ENCODE assay signal across 1 cellular context in the genomic region with DNA sequence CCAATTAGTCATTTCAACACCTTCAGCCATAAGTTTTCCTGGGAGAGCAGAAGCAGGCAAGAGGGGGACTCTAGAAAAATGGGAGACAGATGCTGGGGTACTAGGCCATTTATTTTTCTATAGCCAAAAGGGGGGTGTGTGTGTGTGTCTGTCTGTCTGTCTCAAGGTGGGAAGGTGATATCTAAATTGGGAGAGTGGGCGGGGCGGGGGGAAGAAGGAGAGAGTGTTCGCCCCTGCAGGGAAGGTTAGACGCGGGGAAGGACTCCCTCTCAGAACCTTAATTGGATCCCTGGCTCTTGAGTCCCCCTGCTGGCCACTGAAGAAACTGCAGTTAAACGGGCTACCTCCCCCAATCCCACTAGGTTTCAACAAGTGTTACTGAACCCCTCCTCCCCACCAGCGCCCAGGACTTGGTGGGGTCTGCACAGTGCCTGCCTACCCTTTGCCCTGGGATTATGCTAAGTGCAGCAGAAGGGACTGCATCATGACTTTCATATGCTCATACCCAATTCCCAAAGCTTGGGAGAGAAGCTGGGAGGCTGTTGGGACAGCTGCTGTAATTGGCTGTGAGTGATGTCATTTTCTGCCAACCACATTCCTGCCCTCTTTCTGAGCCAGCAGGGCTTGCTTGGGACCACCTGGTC.
TF ChIP-seq lines count a peak whose summit lies in the region.

No MANE protein-coding gene starts in this region.

TF ChIP-seq in HepG2, 621 proteins besides CTCF, POLR2A, EP300 and RAD21 (continued from another document and continues in another):
- 0 out of 2 replicates have a peak, but pooled peaks have one; percentile 65 for TF ChIP-seq HBP1 (CRISPR knock-in tag; IDR thresholded peaks at IDR 0.05; ENCODE audit: low read depth)
- peak; percentile 46 for TF ChIP-seq TEAD3 (CRISPR knock-in tag; optimal IDR thresholded peaks at IDR 0.05; ENCODE audit: borderline replicate concordance)
- TF ChIP-seq ZNF800 (CRISPR knock-in tag; IDR thresholded peaks at IDR 0.05), result no peak
- TF ChIP-seq JUNB (CRISPR knock-in tag; IDR thresholded peaks at IDR 0.05; ENCODE audit: borderline replicate concordance), result no peak
- TF ChIP-seq AGO2 (optimal IDR thresholded peaks at IDR 0.05; ENCODE audit: low read depth, low read length), result peak; percentile 22
- TF ChIP-seq ZNF782 (CRISPR knock-in tag; IDR thresholded peaks at IDR 0.05; ENCODE audit: borderline replicate concordance), result peak; percentile 74; the same call in 1 of the 2 replicates
- no peak for TF ChIP-seq ZNF770 (CRISPR knock-in tag; IDR thresholded peaks at IDR 0.05)
- peak; percentile 43; the same call in 1 of the 2 replicates for TF ChIP-seq ELF3 (CRISPR knock-in tag; IDR thresholded peaks at IDR 0.05)
- no peak for TF ChIP-seq ONECUT2 (CRISPR knock-in tag; IDR thresholded peaks at IDR 0.05)
- TF ChIP-seq FOXA1 (IDR thresholded peaks at IDR 0.05), result no peak
- TF ChIP-seq FOXA1 (CRISPR knock-in tag; IDR thresholded peaks at IDR 0.05), result 0 out of 2 replicates have a peak, but pooled peaks have one; percentile 5
- 0 out of 2 replicates have a peak, but pooled peaks have one; percentile 32 for TF ChIP-seq NR2F2 (IDR thresholded peaks at IDR 0.05; ENCODE audit: borderline replicate concordance, low read depth)
- no peak for TF ChIP-seq HNRNPUL1 (IDR thresholded peaks at IDR 0.05; ENCODE audit: low read depth, low read length)
- TF ChIP-seq ZNF20 (CRISPR knock-in tag; IDR thresholded peaks at IDR 0.05), result no peak
- no peak for TF ChIP-seq ZNF564 (CRISPR knock-in tag; IDR thresholded peaks at IDR 0.05)
- TF ChIP-seq RERE (CRISPR knock-in tag; IDR thresholded peaks at IDR 0.05; ENCODE audit: low read depth), result no peak
- TF ChIP-seq, protein P1, sequence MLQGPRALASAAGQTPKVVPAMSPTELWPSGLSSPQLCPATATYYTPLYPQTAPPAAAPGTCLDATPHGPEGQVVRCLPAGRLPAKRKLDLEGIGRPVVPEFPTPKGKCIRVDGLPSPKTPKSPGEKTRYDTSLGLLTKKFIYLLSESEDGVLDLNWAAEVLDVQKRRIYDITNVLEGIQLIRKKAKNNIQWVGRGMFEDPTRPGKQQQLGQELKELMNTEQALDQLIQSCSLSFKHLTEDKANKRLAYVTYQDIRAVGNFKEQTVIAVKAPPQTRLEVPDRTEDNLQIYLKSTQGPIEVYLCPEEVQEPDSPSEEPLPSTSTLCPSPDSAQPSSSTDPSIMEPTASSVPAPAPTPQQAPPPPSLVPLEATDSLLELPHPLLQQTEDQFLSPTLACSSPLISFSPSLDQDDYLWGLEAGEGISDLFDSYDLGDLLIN (CRISPR knock-in tag; IDR thresholded peaks at IDR 0.05; ENCODE audit: borderline replicate concordance), result no peak
- no peak for TF ChIP-seq MTF1 (CRISPR knock-in tag; IDR thresholded peaks at IDR 0.05)
- TF ChIP-seq ZNF17 (CRISPR knock-in tag; IDR thresholded peaks at IDR 0.05), result no peak
- TF ChIP-seq, protein P2, sequence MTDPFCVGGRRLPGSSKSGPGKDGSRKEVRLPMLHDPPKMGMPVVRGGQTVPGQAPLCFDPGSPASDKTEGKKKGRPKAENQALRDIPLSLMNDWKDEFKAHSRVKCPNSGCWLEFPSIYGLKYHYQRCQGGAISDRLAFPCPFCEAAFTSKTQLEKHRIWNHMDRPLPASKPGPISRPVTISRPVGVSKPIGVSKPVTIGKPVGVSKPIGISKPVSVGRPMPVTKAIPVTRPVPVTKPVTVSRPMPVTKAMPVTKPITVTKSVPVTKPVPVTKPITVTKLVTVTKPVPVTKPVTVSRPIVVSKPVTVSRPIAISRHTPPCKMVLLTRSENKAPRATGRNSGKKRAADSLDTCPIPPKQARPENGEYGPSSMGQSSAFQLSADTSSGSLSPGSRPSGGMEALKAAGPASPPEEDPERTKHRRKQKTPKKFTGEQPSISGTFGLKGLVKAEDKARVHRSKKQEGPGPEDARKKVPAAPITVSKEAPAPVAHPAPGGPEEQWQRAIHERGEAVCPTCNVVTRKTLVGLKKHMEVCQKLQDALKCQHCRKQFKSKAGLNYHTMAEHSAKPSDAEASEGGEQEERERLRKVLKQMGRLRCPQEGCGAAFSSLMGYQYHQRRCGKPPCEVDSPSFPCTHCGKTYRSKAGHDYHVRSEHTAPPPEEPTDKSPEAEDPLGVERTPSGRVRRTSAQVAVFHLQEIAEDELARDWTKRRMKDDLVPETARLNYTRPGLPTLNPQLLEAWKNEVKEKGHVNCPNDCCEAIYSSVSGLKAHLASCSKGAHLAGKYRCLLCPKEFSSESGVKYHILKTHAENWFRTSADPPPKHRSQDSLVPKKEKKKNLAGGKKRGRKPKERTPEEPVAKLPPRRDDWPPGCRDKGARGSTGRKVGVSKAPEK (CRISPR knock-in tag; IDR thresholded peaks at IDR 0.05; ENCODE audit: borderline replicate concordance), result no peak
- peak; percentile 17; the same call in 1 of the 2 replicates for TF ChIP-seq ZNF350 (CRISPR knock-in tag; IDR thresholded peaks at IDR 0.05; ENCODE audit: borderline replicate concordance, low read depth)
- TF ChIP-seq TRIM24 (CRISPR knock-in tag; IDR thresholded peaks at IDR 0.05), result no peak
- no peak for TF ChIP-seq FOXJ3 (CRISPR knock-in tag; IDR thresholded peaks at IDR 0.05; ENCODE audit: borderline replicate concordance)
- TF ChIP-seq, protein P3, sequence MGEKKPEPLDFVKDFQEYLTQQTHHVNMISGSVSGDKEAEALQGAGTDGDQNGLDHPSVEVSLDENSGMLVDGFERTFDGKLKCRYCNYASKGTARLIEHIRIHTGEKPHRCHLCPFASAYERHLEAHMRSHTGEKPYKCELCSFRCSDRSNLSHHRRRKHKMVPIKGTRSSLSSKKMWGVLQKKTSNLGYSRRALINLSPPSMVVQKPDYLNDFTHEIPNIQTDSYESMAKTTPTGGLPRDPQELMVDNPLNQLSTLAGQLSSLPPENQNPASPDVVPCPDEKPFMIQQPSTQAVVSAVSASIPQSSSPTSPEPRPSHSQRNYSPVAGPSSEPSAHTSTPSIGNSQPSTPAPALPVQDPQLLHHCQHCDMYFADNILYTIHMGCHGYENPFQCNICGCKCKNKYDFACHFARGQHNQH (CRISPR knock-in tag; IDR thresholded peaks at IDR 0.05), result no peak
- TF ChIP-seq KAT2B (IDR thresholded peaks at IDR 0.05; ENCODE audit: borderline replicate concordance, low read depth, low read length), result no peak
- no peak for TF ChIP-seq JUND (CRISPR knock-in tag; IDR thresholded peaks at IDR 0.05)
- TF ChIP-seq AHDC1 (CRISPR knock-in tag; IDR thresholded peaks at IDR 0.05; ENCODE audit: borderline replicate concordance), result no peak
- TF ChIP-seq ZNF260 (CRISPR knock-in tag; IDR thresholded peaks at IDR 0.05; ENCODE audit: borderline replicate concordance, low read depth), result no peak
- 0 out of 2 replicates have a peak, but pooled peaks have one; percentile 41 for TF ChIP-seq IRF2 (CRISPR knock-in tag; IDR thresholded peaks at IDR 0.05)
- peak; percentile 33; the same call in 1 of the 2 replicates for TF ChIP-seq GABPB1 (CRISPR knock-in tag; IDR thresholded peaks at IDR 0.05)
- no peak for TF ChIP-seq ZNF530 (CRISPR knock-in tag; IDR thresholded peaks at IDR 0.05; ENCODE audit: low read depth)
